9 cellular contexts compared by ENCODE assay signal in the genomic region with DNA sequence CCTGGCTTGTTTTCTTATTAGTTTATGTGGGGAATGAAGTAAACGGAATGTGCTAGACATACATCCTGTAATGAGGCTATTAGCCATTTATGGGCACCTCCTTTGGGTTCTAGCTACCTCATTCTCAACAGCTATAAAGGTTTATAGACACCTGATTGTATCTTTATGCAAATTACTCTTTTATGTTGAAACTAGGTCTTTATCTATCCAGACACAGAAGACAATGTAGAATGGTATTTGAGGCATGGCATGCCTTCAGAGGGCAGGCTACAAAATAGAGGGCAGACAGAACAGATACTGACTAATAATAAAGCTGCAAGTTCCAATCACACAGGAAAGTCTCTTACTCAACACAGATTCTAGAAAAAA. TPM values are rescaled to one million over a fixed set of nuclear protein-coding genes. Genes with fewer than 3 reads are reported as not detected.
DNase-seq lines count a peak whose midpoint lies in the region; ATAC-seq and TF ChIP-seq lines count a peak whose summit lies in the region.
"Had no signal": no experiment of that assay in that cellular context is flagged by ENCODE, and none has a peak within 500 bp of the region (broad histone marks: within the 10 kb centered on the region; RNA-seq: fewer than 3 reads in every experiment).

No MANE protein-coding gene starts in this region.

- H3K27me3 Mint-ChIP-seq in HFFc6 (ENCODE audit: insufficient read depth), result no peaks in the 10 kb centered on the region; the same call in 1 of the 2 replicates

- no peak overlapping the region for H3K4me3 ChIP-seq in Panc1 (ENCODE audit: low read depth in 2 of 2, low read length in 2 of 2)
- H3K4me3 ChIP-seq in muscle layer of duodenum (ENCODE audit: low read depth in 1 of 2, low read length in 2 of 2), result no peak overlapping the region

- peak; percentile 6 for ATAC-seq in GM18858 (IDR thresholded peaks at IDR 0.05; ENCODE audit: unreplicated experiment)
- ATAC-seq in Panc1, result peak; percentile 66
- no peak for ATAC-seq in HG02970 (IDR thresholded peaks at IDR 0.05; ENCODE audit: low FRiP score, unreplicated experiment)

- CTCF ChIA-PET in Panc1 (lab: Charles Lee), result interaction anchor here (0.6 kb wide), 1 partner anchor 11 kb away, joined by 3 read pairs; no protein-coding TSS in a partner anchor

- H3K36me3 Mint-ChIP-seq in HFFc6 (ENCODE audit: low read depth), result peaks cover 16% of the 10 kb centered on the region

- H3K36me3 ChIP-seq in Panc1 (ENCODE audit: control insufficient read depth, insufficient read depth, low read length) (no peaks in the 10 kb centered on the region), muscle layer of duodenum (ENCODE audit: control insufficient read depth in 1 of 2, insufficient read depth in 2 of 2, low read length in 2 of 2) (peaks cover 0 to 22% of the 10 kb centered on the region in 2 donors)

- peak overlapping the region; percentile 87 for H3K27ac Mint-ChIP-seq in HFFc6

- POLR2A ChIA-PET in Panc1 (lab: Charles Lee), result interaction anchor here (0.5 kb wide), 1 partner anchor 10 kb away, joined by 5 read pairs; no protein-coding TSS in a partner anchor

- H3K27me3 ChIP-seq in Panc1 (ENCODE audit: control insufficient read depth, insufficient read depth, low read length) (no peaks in the 10 kb centered on the region), muscle layer of duodenum (ENCODE audit: low read depth, low read length) (no peaks in the 10 kb centered on the region)

- TF ChIP-seq CTCF in HFFc6 (IDR thresholded peaks at IDR 0.05) (no peak), Panc1 (IDR thresholded peaks at IDR 0.05) (no peak)

- intact Hi-C loops in Panc1 (cut with micrococcal nuclease; ENCODE audit: unreplicated experiment), result no loop called here

- DNase-seq in HFFc6 (no peak), Panc1 (ENCODE audit: low read depth, low spot score) (no peak), NCI-H1694 treated with DMSO at 0.1 percent for 48 hours (lab: John Stamatoyannopoulos, UW) (no peak), SIG-M5 (lab: John Stamatoyannopoulos, UW) (no peak), SKM-1 treated with dmso at 0.1 percent for 144 hours (lab: John Stamatoyannopoulos, UW; ENCODE audit: unreplicated experiment) (no peak)
- DNase-seq: effector CD8-positive, alpha-beta T cell had no signal

- in situ Hi-C loops in Panc1 (cut with HindIII; ENCODE audit: low pct_unique_long_range_greater_than_20kb, low sequenced_read_pairs), result no loop called here

- BruUV-seq in Panc1 (replicated peaks; lab: Mats Ljungman, UMichigan), result no TSS peak

- H3K9me3 ChIP-seq in Panc1 (ENCODE audit: control insufficient read depth, insufficient read depth, low read depth, low read length), result no peaks in the 10 kb centered on the region
- H3K9me3 ChIP-seq in muscle layer of duodenum (ENCODE audit: control insufficient read depth in 1 of 2, low read length in 2 of 2), result no peaks in the 10 kb centered on the region

- H3K4me1 Mint-ChIP-seq in HFFc6 (ENCODE audit: low read depth), result peaks cover 80% of the 10 kb centered on the region

- no peaks in the 10 kb centered on the region for H3K9me3 Mint-ChIP-seq in HFFc6

- H3K4me1 ChIP-seq in Panc1 (ENCODE audit: control insufficient read depth, insufficient read depth, low read length) (peaks cover 62% of the 10 kb centered on the region), muscle layer of duodenum (ENCODE audit: control insufficient read depth in 1 of 2, insufficient read depth in 2 of 2, low read length in 2 of 2) (peaks cover 52 to 60% of the 10 kb centered on the region in 2 donors)

- peak overlapping the region; percentile 75 for H3K27ac ChIP-seq in Panc1 (ENCODE audit: low read length)
- peak overlapping the region; percentile 37 for H3K27ac ChIP-seq in muscle layer of duodenum (ENCODE audit: low read length)

- H3K4me3 Mint-ChIP-seq in HFFc6, result peak overlapping the region; percentile 76

RNA-seq across cellular contexts. Expression of a gene that starts 27.1 kb away (rescaled TPM):
- total RNA-seq in HFFc6 (2021; fragmentation: NEBNext Ultra II Directional; extraction: Animal tissue kit (Norgen Biotek cat#: 25700)), result 10 to 100 TPM; 34.1 to 42.5 (median 38.0) TPM
- total RNA-seq in Panc1 (2021; ENCODE audit: unreplicated experiment), result 59.3 TPM
- 45.7 TPM for polyA plus RNA-seq in Panc1 (2012; ENCODE audit: insufficient read length)

RNA-seq across cellular contexts. Expression of a gene that starts 41.9 kb away (rescaled TPM):
- total RNA-seq in HFFc6 (2021; fragmentation: NEBNext Ultra II Directional; extraction: Animal tissue kit (Norgen Biotek cat#: 25700)), result not detected
- total RNA-seq in Panc1 (2021; ENCODE audit: unreplicated experiment), result not detected
- polyA plus RNA-seq in Panc1 (2012; ENCODE audit: insufficient read length), result 0.38 TPM
